ENCODE assay signal across 8 cellular contexts in genomic region chr19:661427-662196, GRCh38. TPM values are rescaled to one million over a fixed set of nuclear protein-coding genes. Genes with fewer than 3 reads are reported as not detected.
A peak's percentile ranks its signal among the peaks of the same experiment; 100 is the strongest.
DNase-seq lines count a peak whose midpoint lies in the region; ATAC-seq and TF ChIP-seq lines count a peak whose summit lies in the region.

No MANE protein-coding gene starts in this region.

- peak overlapping the region; percentile 68 for H3K4me3 Mint-ChIP-seq in endodermal cell

- TF ChIP-seq CTCF in BJ (IDR thresholded peaks at IDR 0.05; ENCODE audit: insufficient read depth, low read depth, low read length) (no peak), endodermal cell (conservative IDR thresholded peaks at IDR 0.05) (no peak), neutrophil (IDR thresholded peaks at IDR 0.05) (no peak)

- WGBS in endodermal cell (ENCODE audit: insufficient coverage in 1 of 2, insufficient read length in 1 of 2), 2 experiments = 51 to 55% methylated on average over 21 to 31 of the region's 31 CpGs

- POLR2A ChIA-PET in BJ (lab: Charles Lee) = no interaction called here

- peak overlapping the region; percentile 80 for H3K9ac ChIP-seq in endodermal cell (ENCODE audit: extremely low read depth, low read length, poor library complexity, severe bottlenecking)

- CTCF ChIA-PET in BJ (lab: Yijun Ruan, JAX) = interaction anchor here (1.2 kb wide), 1 partner anchor 14 kb away, joined by 4 read pairs; no protein-coding TSS in a partner anchor

- H3K27me3 ChIP-seq in BJ (ENCODE audit: control insufficient read depth, insufficient read depth, low read length) (no peaks in the 10 kb centered on the region), endodermal cell (ENCODE audit: control insufficient read depth, insufficient read depth, low read length, poor library complexity, severe bottlenecking) (no peaks in the 10 kb centered on the region), neutrophil (no peaks in the 10 kb centered on the region)

- peaks cover 8% of the 10 kb centered on the region for H3K9me3 Mint-ChIP-seq in endodermal cell

- H3K36me3 Mint-ChIP-seq in endodermal cell (ENCODE audit: low read depth) = no peaks in the 10 kb centered on the region

- H3K27ac ChIP-seq in endodermal cell (ENCODE audit: low read depth, low read length) (no peak overlapping the region), neutrophil (peak overlapping the region; percentile 92)

- peaks cover 17% of the 10 kb centered on the region for H3K4me1 Mint-ChIP-seq in endodermal cell

- H3K9me3 ChIP-seq in endodermal cell (ENCODE audit: control insufficient read depth, low read length) = no peaks in the 10 kb centered on the region
- H3K9me3 ChIP-seq in neutrophil = no peaks in the 10 kb centered on the region

- H3K4me1 ChIP-seq in endodermal cell (ENCODE audit: control insufficient read depth, insufficient read depth, low read length) = no peaks in the 10 kb centered on the region
- H3K4me1 ChIP-seq in neutrophil (ENCODE audit: control insufficient read depth in 1 of 2, insufficient read depth in 1 of 2, low read depth in 1 of 2, low read length in 1 of 2) = peaks cover 57 to 60% of the 10 kb centered on the region in 2 experiments

- H3K27ac Mint-ChIP-seq in endodermal cell = peak overlapping the region; percentile 90

- DNase-seq in BJ (ENCODE audit: low read depth) (no peak), HuH-7 (ENCODE audit: low spot score) (peak; percentile 43), endodermal cell (peak; percentile 49), SHP77 (lab: John Stamatoyannopoulos, UW) (no peak), SK-N-DZ (ENCODE audit: low spot score) (no peak)
- peak; percentile 69 to 74 for DNase-seq in activated CD4-positive, alpha-beta T cell treated with anti-CD3 and anti-CD28 coated beads, Interleukin-2, amount 50 U/mL, for 48 hours

- peaks cover 8% of the 10 kb centered on the region for H3K27me3 Mint-ChIP-seq in endodermal cell (ENCODE audit: insufficient read depth)

- H3K36me3 ChIP-seq in BJ (ENCODE audit: control insufficient read depth, insufficient read depth, low read length) = peaks cover 7% of the 10 kb centered on the region; the same call in 1 of the 2 replicates
- H3K36me3 ChIP-seq in endodermal cell (ENCODE audit: control insufficient read depth, insufficient read depth, low read length) = no peaks in the 10 kb centered on the region
- peaks cover 16% of the 10 kb centered on the region for H3K36me3 ChIP-seq in neutrophil

- H3K4me3 ChIP-seq in BJ (ENCODE audit: low read depth, low read length) = peak overlapping the region; percentile 95
- peak overlapping the region; percentile 89 for H3K4me3 ChIP-seq in endodermal cell (ENCODE audit: low read length)
- peak overlapping the region; percentile 76 to 81 for H3K4me3 ChIP-seq in neutrophil (ENCODE audit: low read depth in 1 of 2, low read length in 1 of 2)

- no peak for ATAC-seq in GM18519 (IDR thresholded peaks at IDR 0.05; ENCODE audit: low FRiP score, unreplicated experiment)

RNA-seq across cellular contexts. Expression of gene RNF126, which starts 1.4 kb away (rescaled TPM):
- 2.7 and 2.9 TPM in 2 replicates for polyA plus RNA-seq in BJ (2011; rRNA removed)
- polyA minus RNA-seq in BJ (2011; rRNA and poly(A)+ RNA removed) = 2.7 and 4.4 TPM in 2 replicates
- 10 to 100 TPM; 49.1 to 66.4 TPM for total RNA-seq in endodermal cell
- 59.6 TPM for polyA plus RNA-seq in endodermal cell (2013, experiment 1 of 2)
- polyA plus RNA-seq in endodermal cell (2013, experiment 2 of 2) = 56.3 TPM
- polyA plus RNA-seq in SK-N-DZ (2014; cell fraction: cytosol; rRNA removed) = 60.8 and 67.6 TPM in 2 replicates
- polyA plus RNA-seq in SK-N-DZ (2014; cell fraction: nucleus; rRNA removed) = 98.8 and 99.8 TPM in 2 replicates

RNA-seq across cellular contexts. Expression of gene FSTL3, which starts 14.6 kb away (rescaled TPM):
- polyA plus RNA-seq in BJ (2011; rRNA removed) = 62.5 and 83.2 TPM in 2 replicates
- polyA minus RNA-seq in BJ (2011; rRNA and poly(A)+ RNA removed) = 25.0 and 32.2 TPM in 2 replicates
- total RNA-seq in endodermal cell = 10 to 100 TPM in 1 of 2 donors, 1 to 10 TPM in 1; 9.8 to 14.1 TPM
- 8.7 TPM for polyA plus RNA-seq in endodermal cell (2013, experiment 1 of 2)
- polyA plus RNA-seq in endodermal cell (2013, experiment 2 of 2) = 9.6 TPM
- polyA plus RNA-seq in SK-N-DZ (2014; cell fraction: cytosol; rRNA removed) = 13.8 and 27.0 TPM in 2 replicates
- polyA plus RNA-seq in SK-N-DZ (2014; cell fraction: nucleus; rRNA removed) = 23.3 and 25.4 TPM in 2 replicates

RNA-seq across cellular contexts. Expression of gene FGF22, which starts 21.9 kb away (rescaled TPM):
- polyA plus RNA-seq in BJ (2011; rRNA removed) = 0.05 TPM in 1 of 2 replicates, not detected in the other
- polyA minus RNA-seq in BJ (2011; rRNA and poly(A)+ RNA removed) = not detected in 2 replicates
- total RNA-seq in endodermal cell = under 1 TPM; 0.81 to 0.82 TPM
- polyA plus RNA-seq in endodermal cell (2013, experiment 1 of 2) = 0.21 TPM
- polyA plus RNA-seq in endodermal cell (2013, experiment 2 of 2) = not detected
- 1.8 TPM in 1 of 2 replicates, not detected in the other for polyA plus RNA-seq in SK-N-DZ (2014; cell fraction: cytosol; rRNA removed)
- polyA plus RNA-seq in SK-N-DZ (2014; cell fraction: nucleus; rRNA removed) = 1.5 and 3.3 TPM in 2 replicates

RNA-seq across cellular contexts. Expression of gene POLRMT, which starts 28.3 kb away (rescaled TPM):
- 21.9 and 38.6 TPM in 2 replicates for polyA plus RNA-seq in BJ (2011; rRNA removed)
- polyA minus RNA-seq in BJ (2011; rRNA and poly(A)+ RNA removed) = 54.6 and 106 TPM in 2 replicates
- 10 to 100 TPM; 76.6 to 86.4 TPM for total RNA-seq in endodermal cell
- 58.5 TPM for polyA plus RNA-seq in endodermal cell (2013, experiment 1 of 2)
- 53.7 TPM for polyA plus RNA-seq in endodermal cell (2013, experiment 2 of 2)
- 49.8 and 61.6 TPM in 2 replicates for polyA plus RNA-seq in SK-N-DZ (2014; cell fraction: cytosol; rRNA removed)
- 285 and 379 TPM in 2 replicates for polyA plus RNA-seq in SK-N-DZ (2014; cell fraction: nucleus; rRNA removed)

RNA-seq across cellular contexts. Expression of gene PRSS57, which starts 33.6 kb away (rescaled TPM):
- not detected in 2 replicates for polyA plus RNA-seq in BJ (2011; rRNA removed)
- polyA minus RNA-seq in BJ (2011; rRNA and poly(A)+ RNA removed) = not detected in 2 replicates
- total RNA-seq in endodermal cell = not detected
- polyA plus RNA-seq in endodermal cell (2013, experiment 1 of 2) = not detected
- polyA plus RNA-seq in endodermal cell (2013, experiment 2 of 2) = not detected
- polyA plus RNA-seq in SK-N-DZ (2014; cell fraction: cytosol; rRNA removed) = not detected in 2 replicates
- polyA plus RNA-seq in SK-N-DZ (2014; cell fraction: nucleus; rRNA removed) = not detected in 2 replicates

Comparison
In these comparisons a context has a peak if more than half of its experiments do, and no peak if none do; other contexts are left out.
1. DNase-seq: peak in HuH-7 (single experiment), activated CD4-positive, alpha-beta T cell treated with anti-CD3 and anti-CD28 coated beads, Interleukin-2, amount 50 U/mL, for 48 hours (2 of 2) and endodermal cell (single experiment); none in BJ (single experiment), SHP77 (0 of 2) and SK-N-DZ (single experiment).
2. Peak in every context shown above with its lines, with median percentiles within 50 percentile points of each other: H3K4me3 ChIP-seq.